Comparison of ENCODE assay signal across 31 cellular contexts in genomic region chr5:130287438-130287837, GRCh38.
"Had no signal": no experiment of that assay in that cellular context is flagged by ENCODE, and none has a peak within 500 bp of the region (broad histone marks: within the 10 kb centered on the region; RNA-seq: fewer than 3 reads in every experiment).

No MANE protein-coding gene starts in this region.

- H3K27me3 ChIP-seq: adrenal gland, body of pancreas, esophagus squamous epithelium had no signal

- H3K9me3 Mint-ChIP-seq: activated CD8-positive, alpha-beta T cell treated with anti-CD3 and anti-CD28 coated beads for 36 hours; activated T-cell treated with anti-CD3 and anti-CD28 coated beads, Interleukin-2, amount 50 U/mL, for 4 hours; activated T-helper 17 cell treated with anti-CD3 and anti-CD28 coated beads, Interleukin-2, amount 50 U/mL, for 72 hours; T-helper 2 cell treated with Interferon-gamma antibody and Interleukin-4, amounts not matched to agents 5 μg/mL and 100 μg/mL, for 36 hours had no signal

- H3K27me3 Mint-ChIP-seq: activated B cell treated with CpG ODN at 0.5 μM for 24 hours; effector memory CD8-positive, alpha-beta T cell; T-helper 17 cell had no signal

- H3K27ac Mint-ChIP-seq: activated B cell treated with CpG ODN at 0.5 μM for 24 hours; activated CD8-positive, alpha-beta T cell treated with anti-CD3 and anti-CD28 coated beads for 36 hours; activated naive CD8-positive, alpha-beta T cell; activated T-helper 17 cell treated with anti-CD3 and anti-CD28 coated beads, Interleukin-2, amount 50 U/mL, for 72 hours; effector memory CD8-positive, alpha-beta T cell; T-helper 17 cell; T-helper 2 cell treated with Interferon-gamma antibody and Interleukin-4, amounts not matched to agents 5 μg/mL and 100 μg/mL, for 36 hours had no signal

- H3K4me1 ChIP-seq: adrenal gland, body of pancreas had no signal

- H3K27ac ChIP-seq: adrenal gland, body of pancreas, epithelial cell of prostate, esophagus squamous epithelium, WERI-Rb-1 had no signal

- H3K36me3 Mint-ChIP-seq: activated naive CD8-positive, alpha-beta T cell had no signal

- H3K9me3 ChIP-seq: adrenal gland, body of pancreas, esophagus squamous epithelium had no signal

- H3K4me1 Mint-ChIP-seq: activated B cell treated with CpG ODN at 0.5 μM for 24 hours; activated T-helper 17 cell treated with anti-CD3 and anti-CD28 coated beads, Interleukin-2, amount 50 U/mL, for 72 hours; T-helper 17 cell had no signal

- H3K36me3 ChIP-seq: adrenal gland, esophagus squamous epithelium, WERI-Rb-1 had no signal

- DNase-seq: activated B cell treated with CpG ODN at 0.5 μM for 24 hours; activated CD4-positive, alpha-beta T cell treated with anti-CD3 and anti-CD28 coated beads for 48 hours; activated CD4-positive, alpha-beta T cell treated with anti-CD3 and anti-CD28 coated beads, Interleukin-2, amount 50 U/mL, for 1 hour; activated CD4-positive, alpha-beta T cell treated with anti-CD3 and anti-CD28 coated beads, Interleukin-2, amount 50 U/mL, for 48 hours; activated CD8-positive, alpha-beta memory T cell treated with anti-CD3 and anti-CD28 coated beads for 24 hours; activated CD8-positive, alpha-beta T cell treated with anti-CD3 and anti-CD28 coated beads for 36 hours; activated effector memory CD4-positive, alpha-beta T cell treated with Interleukin-2 at 50 U/mL for 16 hours; activated gamma-delta T cell treated with Interleukin-2 at 50 U/mL for 16 hours; activated naive CD4-positive, alpha-beta T cell treated with anti-CD3 and anti-CD28 coated beads, Interleukin-2, amount 50 U/mL, for 16 hours; activated naive CD4-positive, alpha-beta T cell treated with Interleukin-2 at 50 U/mL for 16 hours; activated T-cell treated with anti-CD3 and anti-CD28 coated beads, Interleukin-2, amount 50 U/mL, for 4 hours; adrenal gland; amygdala; aorta; body of pancreas; caudate nucleus; cortex of kidney; dermis blood vessel endothelial cell; effector CD4-positive, alpha-beta T cell; effector memory CD8-positive, alpha-beta T cell; esophagus squamous epithelium; head of caudate nucleus; T-helper 1 cell; T-helper 17 cell; T1000; WERI-Rb-1 had no signal

- H3K4me3 Mint-ChIP-seq: activated B cell treated with CpG ODN at 0.5 μM for 24 hours; activated CD8-positive, alpha-beta T cell treated with anti-CD3 and anti-CD28 coated beads for 36 hours; activated naive CD8-positive, alpha-beta T cell; activated T-cell treated with anti-CD3 and anti-CD28 coated beads, Interleukin-2, amount 50 U/mL, for 4 hours; activated T-helper 17 cell treated with anti-CD3 and anti-CD28 coated beads, Interleukin-2, amount 50 U/mL, for 72 hours; effector memory CD8-positive, alpha-beta T cell; T-helper 17 cell; T-helper 2 cell treated with Interferon-gamma antibody and Interleukin-4, amounts not matched to agents 5 μg/mL and 100 μg/mL, for 36 hours had no signal

- ATAC-seq: activated CD4-positive, CD25-positive, alpha-beta regulatory T cell treated with anti-CD3 and anti-CD28 coated beads, Interleukin-2, amount 50 U/mL, for 24 hours; activated CD8-positive, alpha-beta T cell treated with anti-CD3 and anti-CD28 coated beads for 36 hours; activated T-cell treated with anti-CD3 and anti-CD28 coated beads, Interleukin-2, amount 50 U/mL, for 4 hours; activated T-helper 17 cell treated with anti-CD3 and anti-CD28 coated beads, Interleukin-2, amount 50 U/mL, for 72 hours; body of pancreas; effector memory CD8-positive, alpha-beta T cell; T-helper 17 cell had no signal

- H3K4me3 ChIP-seq: adrenal gland, body of pancreas, esophagus squamous epithelium had no signal
